Comparison of ENCODE assay signal across 1 cellular context in genomic region chr2:168244318-168244717, GRCh38.
TF ChIP-seq lines count a peak whose summit lies in the region.

No MANE protein-coding gene starts in this region.

TF ChIP-seq in HEK293, 187 proteins besides CTCF, POLR2A, EP300 and RAD21 (continued from another document):
- no peak for TF ChIP-seq ZNF302 (tag by site-specific recombination; IDR thresholded peaks at IDR 0.05; ENCODE audit: low read depth)
- peak; percentile 21; the same call in 1 of the 2 replicates for TF ChIP-seq ZNF843 (tag by site-specific recombination; IDR thresholded peaks at IDR 0.05)
- no peak for TF ChIP-seq ZNF692 (tag by site-specific recombination; IDR thresholded peaks at IDR 0.05)
- TF ChIP-seq IKZF3 (tag by site-specific recombination; IDR thresholded peaks at IDR 0.05) = 0 out of 2 replicates have a peak, but pooled peaks have one; percentile 31
- TF ChIP-seq ZBTB11 (tag by site-specific recombination; conservative IDR thresholded peaks at IDR 0.05; ENCODE audit: low read depth) = no peak
- TF ChIP-seq ZSCAN4 (tag by site-specific recombination; IDR thresholded peaks at IDR 0.05) = no peak
- no peak for TF ChIP-seq MZF1 (tag by site-specific recombination; IDR thresholded peaks at IDR 0.05; ENCODE audit: borderline replicate concordance)
- peak; percentile 76 for TF ChIP-seq FEZF1 (tag by site-specific recombination; IDR thresholded peaks at IDR 0.05)
- no peak for TF ChIP-seq ZNF518A (tag by site-specific recombination; conservative IDR thresholded peaks at IDR 0.05; ENCODE audit: low read depth)
- no peak for TF ChIP-seq ZNF146 (tag by site-specific recombination; IDR thresholded peaks at IDR 0.05)
- no peak for TF ChIP-seq ZNF707 (tag by site-specific recombination; IDR thresholded peaks at IDR 0.05)
- 0 out of 2 replicates have a peak, but pooled peaks have one; percentile 39 for TF ChIP-seq SCRT1 (tag by site-specific recombination; IDR thresholded peaks at IDR 0.05; ENCODE audit: borderline replicate concordance)
- peak; percentile 79 for TF ChIP-seq PRDM6 (tag by site-specific recombination; IDR thresholded peaks at IDR 0.05)
- no peak for TF ChIP-seq ZNF514 (tag by site-specific recombination; IDR thresholded peaks at IDR 0.05)
- TF ChIP-seq ZNF10 (tag by site-specific recombination; IDR thresholded peaks at IDR 0.05) = 0 out of 2 replicates have a peak, but pooled peaks have one; percentile 29
- 0 out of 2 replicates have a peak, but pooled peaks have one; percentile 9 for TF ChIP-seq SP7 (tag by site-specific recombination; IDR thresholded peaks at IDR 0.05)
- TF ChIP-seq ZNF221 (tag by site-specific recombination; IDR thresholded peaks at IDR 0.05; ENCODE audit: borderline replicate concordance) = no peak
- no peak for TF ChIP-seq ZNF362 (tag by site-specific recombination; IDR thresholded peaks at IDR 0.05)
- TF ChIP-seq ZNF18 (tag by site-specific recombination; IDR thresholded peaks at IDR 0.05) = peak; percentile 99
- peak; percentile 30 for TF ChIP-seq SETDB1 (IDR thresholded peaks at IDR 0.05; ENCODE audit: insufficient read length, low read length)
- TF ChIP-seq ZNF266 (tag by site-specific recombination; IDR thresholded peaks at IDR 0.05; ENCODE audit: low read depth) = no peak
- TF ChIP-seq ZBTB49 (tag by site-specific recombination; IDR thresholded peaks at IDR 0.05; ENCODE audit: low read depth) = no peak
- peak; percentile 78 for TF ChIP-seq ZNF600 (tag by site-specific recombination; IDR thresholded peaks at IDR 0.05)
- no peak for TF ChIP-seq ELK4 (IDR thresholded peaks at IDR 0.05; ENCODE audit: borderline replicate concordance, low read depth, low read length)
- no peak for TF ChIP-seq TCF7L2 (IDR thresholded peaks at IDR 0.05; ENCODE audit: borderline replicate concordance, low read depth, low read length)
- TF ChIP-seq ZNF791 (tag by site-specific recombination; IDR thresholded peaks at IDR 0.05) = no peak
- TF ChIP-seq ZNF558 (tag by site-specific recombination; IDR thresholded peaks at IDR 0.05) = no peak
- no peak for TF ChIP-seq ZBTB44 (tag by site-specific recombination; IDR thresholded peaks at IDR 0.05)
